22 cellular contexts compared by ENCODE assay signal in genomic region chr2:169803480-169803879, GRCh38. TPM values are rescaled to one million over a fixed set of nuclear protein-coding genes. Genes with fewer than 3 reads are reported as not detected.
DNase-seq lines count a peak whose midpoint lies in the region; ATAC-seq and TF ChIP-seq lines count a peak whose summit lies in the region.
"Had no signal": no experiment of that assay in that cellular context is flagged by ENCODE, and none has a peak within 500 bp of the region (broad histone marks: within the 10 kb centered on the region; RNA-seq: fewer than 3 reads in every experiment).

No MANE protein-coding gene starts in this region.

- no peak for TF ChIP-seq CTCF in A673 (conservative IDR thresholded peaks at IDR 0.05; ENCODE audit: low read depth, low read length)
- TF ChIP-seq CTCF in heart left ventricle (IDR thresholded peaks at IDR 0.05), result no peak
- no peak for TF ChIP-seq CTCF in uterus (IDR thresholded peaks at IDR 0.05)

- no peak overlapping the region for H3K4me3 ChIP-seq in adipocyte (ENCODE audit: low read length)
- H3K4me3 ChIP-seq in skeletal muscle satellite cell (ENCODE audit: low read length), result no peak overlapping the region
- H3K4me3 ChIP-seq in A673 (ENCODE audit: low read depth, low read length, poor library complexity, severe bottlenecking), result no peak overlapping the region
- no peak overlapping the region for H3K4me3 ChIP-seq in heart left ventricle
- H3K4me3 ChIP-seq in uterus, result no peak overlapping the region
- H3K4me3 ChIP-seq: HAP-1 had no signal

- no peak overlapping the region for H3K27ac ChIP-seq in A673 (ENCODE audit: low read depth, low read length, poor library complexity, severe bottlenecking)
- H3K27ac ChIP-seq in heart left ventricle, result no peak overlapping the region
- no peak overlapping the region for H3K27ac ChIP-seq in uterus

- H3K9ac ChIP-seq in adipocyte (ENCODE audit: low read length), result peak overlapping the region; percentile 28
- H3K9ac ChIP-seq in skeletal muscle satellite cell (ENCODE audit: low read depth, low read length), result no peak overlapping the region

- TF ChIP-seq POLR2A in heart left ventricle (IDR thresholded peaks at IDR 0.05) (no peak), uterus (IDR thresholded peaks at IDR 0.05) (no peak)

- no TSS peak for BruUV-seq in A673 (replicated peaks; lab: Mats Ljungman, UMichigan)

- H3K36me3 ChIP-seq in adipocyte (ENCODE audit: control insufficient read depth, insufficient read depth, low read length, severe bottlenecking) (peaks cover 61% of the 10 kb centered on the region), skeletal muscle satellite cell (ENCODE audit: insufficient read depth, low read length) (peaks cover 62% of the 10 kb centered on the region), A673 (ENCODE audit: insufficient read depth, low read length, poor library complexity, severe bottlenecking) (peaks cover 59% of the 10 kb centered on the region), heart left ventricle (peaks cover 0 to 73% (median 63%) of the 10 kb centered on the region in 9 donors), uterus (no peaks in the 10 kb centered on the region)

- WGBS in heart left ventricle, 4 donors, result 91 to 96% (median 94%) methylated on average over 8 to 9 of the region's 9 CpGs

- CTCF ChIA-PET in A673 (lab: Charles Lee), result no interaction called here

- DNase-seq in ELF-1 (ENCODE audit: low read depth, low spot score) (peak; percentile 25), adipocyte (ENCODE audit: low read depth) (no peak), fibroblast of peridontal ligament (ENCODE audit: extremely low read depth) (peak; percentile 42), A673 (ENCODE audit: low spot score) (no peak), heart left ventricle (no peak), uterus (no peak)
- DNase-seq: BE2C; CD8-positive, alpha-beta memory T cell; DMS79 treated with DMSO at 0.1 percent for 48 hours; GOT3; HFFc6; IMR-90; KG1; MM.1S; NCI-H1694; NCI-H2029 treated with DMSO at 0.1 percent for 48 hours; NCI-H2227 treated with DMSO at 0.1 percent for 48 hours; NCI-H526 treated with DMSO at 0.1 percent for 48 hours; RPMI8226; SHP77 had no signal

- H3K27me3 ChIP-seq in adipocyte (replicated peaks; ENCODE audit: control insufficient read depth, insufficient read depth, low read length), result no peaks in the 10 kb centered on the region
- no peaks in the 10 kb centered on the region for H3K27me3 ChIP-seq in skeletal muscle satellite cell (ENCODE audit: control insufficient read depth, insufficient read depth, low read length)
- no peaks in the 10 kb centered on the region for H3K27me3 ChIP-seq in A673 (replicated peaks; ENCODE audit: insufficient read depth, low read depth, low read length, poor library complexity)
- H3K27me3 ChIP-seq in heart left ventricle, result no peaks in the 10 kb centered on the region
- no peaks in the 10 kb centered on the region for H3K27me3 ChIP-seq in uterus
- H3K27me3 ChIP-seq: BE2C had no signal

- ATAC-seq in heart left ventricle, result no peak

- H3K9me3 ChIP-seq in adipocyte (ENCODE audit: control insufficient read depth, low read length) (no peaks in the 10 kb centered on the region), skeletal muscle satellite cell (replicated peaks; ENCODE audit: low read length) (no peaks in the 10 kb centered on the region), A673 (ENCODE audit: low read depth, low read length, poor library complexity, severe bottlenecking) (no peaks in the 10 kb centered on the region), heart left ventricle (no peaks in the 10 kb centered on the region), uterus (no peaks in the 10 kb centered on the region)
- H3K9me3 ChIP-seq: BE2C, HAP-1 had no signal

- POLR2A ChIA-PET in A673 (lab: Charles Lee; ENCODE audit: low non-redundant PET), result no interaction called here

- H3K4me1 ChIP-seq in adipocyte (ENCODE audit: control insufficient read depth, insufficient read depth, low read length) (peaks cover 43% of the 10 kb centered on the region), skeletal muscle satellite cell (ENCODE audit: control insufficient read depth, insufficient read depth, low read length) (peaks cover 40% of the 10 kb centered on the region), A673 (ENCODE audit: insufficient read depth, low read length, poor library complexity, severe bottlenecking) (no peaks in the 10 kb centered on the region), heart left ventricle (peaks cover 0 to 26% (median 7%) of the 10 kb centered on the region in 12 donors), uterus (no peaks in the 10 kb centered on the region)
- H3K4me1 ChIP-seq: BE2C had no signal

- peak overlapping the region; percentile 23 for H3K4me2 ChIP-seq in skeletal muscle satellite cell (ENCODE audit: low read length)

- intact Hi-C loops in A673 (cut with micrococcal nuclease; ENCODE audit: unreplicated experiment) (no loop called here), heart left ventricle (cut with DNase I) (no loop called here), uterus (cut with DNase I; ENCODE audit: low total_unique reads) (no loop called here)

RNA-seq across cellular contexts. Expression of gene SSB, which starts 4.8 kb away (rescaled TPM):
- total RNA-seq in skeletal muscle satellite cell (2012; rRNA removed), result 111 and 124 TPM in 2 replicates
- total RNA-seq in A673 (2021) (219 and 231 TPM in 2 replicates), heart left ventricle (10 to 100 TPM; 37.4 to 60.6 (median 53.9) TPM), uterus (10 to 100 TPM; 23.8 to 93.0 (median 51.1) TPM)
- polyA plus RNA-seq in heart left ventricle, result 10 to 100 TPM; 42.7 to 94.0 TPM

RNA-seq across cellular contexts. Expression of gene METTL5, which starts 21.2 kb away (rescaled TPM):
- total RNA-seq in skeletal muscle satellite cell (2012; rRNA removed), result 46.1 and 62.1 TPM in 2 replicates
- 97.3 and 107 TPM in 2 replicates for total RNA-seq in A673 (2021)
- total RNA-seq in heart left ventricle, result 10 to 100 TPM; 50.8 to 73.5 (median 69.5) TPM
- polyA plus RNA-seq in heart left ventricle, result 100 to 1,000 TPM in 1 of 2 donors, 10 to 100 TPM in 1; 71.0 to 120 TPM
- total RNA-seq in uterus, result 100 to 1,000 TPM in 1 of 4 donors, 10 to 100 TPM in 3; 28.5 to 763 (median 38.4) TPM

RNA-seq across cellular contexts. Expression of gene UBR3, which starts 23.8 kb away (rescaled TPM):
- 29.9 and 31.9 TPM in 2 replicates for total RNA-seq in skeletal muscle satellite cell (2012; rRNA removed)
- 48.9 and 51.7 TPM in 2 replicates for total RNA-seq in A673 (2021)
- 100 to 1,000 TPM in 7 of 9 donors, 10 to 100 TPM in 2; 91.6 to 137 (median 107) TPM for total RNA-seq in heart left ventricle
- polyA plus RNA-seq in heart left ventricle, result 10 to 100 TPM; 34.8 to 41.2 TPM
- total RNA-seq in uterus, result 100 to 1,000 TPM in 1 of 4 donors, 10 to 100 TPM in 3; 40.0 to 147 (median 87.7) TPM

Comparison
In these comparisons a context has a peak if more than half of its experiments do, and no peak if none do; other contexts are left out.
1. DNase-seq: peak in ELF-1 (single experiment) and fibroblast of peridontal ligament (single experiment); none in adipocyte (single experiment), A673 (single experiment), heart left ventricle (0 of 5) and uterus (0 of 2).